1 cellular context compared by ENCODE assay signal in genomic region chr12:128951448-128951847, GRCh38.
TF ChIP-seq lines count a peak whose summit lies in the region.

No MANE protein-coding gene starts in this region.

TF ChIP-seq in H1, 55 proteins besides CTCF, POLR2A, EP300 and RAD21 (continued from another document):
- TF ChIP-seq, protein P1, sequence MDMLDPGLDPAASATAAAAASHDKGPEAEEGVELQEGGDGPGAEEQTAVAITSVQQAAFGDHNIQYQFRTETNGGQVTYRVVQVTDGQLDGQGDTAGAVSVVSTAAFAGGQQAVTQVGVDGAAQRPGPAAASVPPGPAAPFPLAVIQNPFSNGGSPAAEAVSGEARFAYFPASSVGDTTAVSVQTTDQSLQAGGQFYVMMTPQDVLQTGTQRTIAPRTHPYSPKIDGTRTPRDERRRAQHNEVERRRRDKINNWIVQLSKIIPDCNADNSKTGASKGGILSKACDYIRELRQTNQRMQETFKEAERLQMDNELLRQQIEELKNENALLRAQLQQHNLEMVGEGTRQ (IDR thresholded peaks at IDR 0.05; ENCODE audit: low read length) = no peak
- TF ChIP-seq KDM1A (IDR thresholded peaks at IDR 0.05; ENCODE audit: borderline replicate concordance, low read length) = no peak
- TF ChIP-seq EZH2 (IDR thresholded peaks at IDR 0.05; ENCODE audit: low read depth, low read length, severe bottlenecking) = no peak
- TF ChIP-seq KDM5A (IDR thresholded peaks at IDR 0.05; ENCODE audit: low read length) = no peak
- TF ChIP-seq CREB1 (IDR thresholded peaks at IDR 0.05) = no peak
- no peak for TF ChIP-seq CBX5 (IDR thresholded peaks at IDR 0.05; ENCODE audit: low read depth, low read length)
- TF ChIP-seq SUZ12 (IDR thresholded peaks at IDR 0.05; ENCODE audit: low read length) = no peak
- TF ChIP-seq TAF1 (IDR thresholded peaks at IDR 0.05; ENCODE audit: low read depth, low read length) = no peak
- TF ChIP-seq SIN3A (conservative IDR thresholded peaks at IDR 0.05 in 1 of 2, IDR thresholded peaks at IDR 0.05 in 1 of 2; ENCODE audit: low read depth in 1 of 2, low read length in 2 of 2) = no peak
- TF ChIP-seq ATF3 (IDR thresholded peaks at IDR 0.05; ENCODE audit: insufficient read depth, low read depth, low read length) = no peak
- TF ChIP-seq RNF2 (IDR thresholded peaks at IDR 0.05; ENCODE audit: borderline replicate concordance, low read depth, low read length, missing control alignments, poor library complexity, severe bottlenecking) = no peak
- no peak for TF ChIP-seq SP2 (IDR thresholded peaks at IDR 0.05; ENCODE audit: low read length)
- TF ChIP-seq SRF (IDR thresholded peaks at IDR 0.05; ENCODE audit: low read depth, low read length) = no peak
- TF ChIP-seq TEAD4 (IDR thresholded peaks at IDR 0.05; ENCODE audit: low read depth, low read length) = no peak
